In genomic region chr5:148970228-148970627, GRCh38 we compare ENCODE assay signal across 12 cellular contexts.
DNase-seq lines count a peak whose midpoint lies in the region; ATAC-seq and TF ChIP-seq lines count a peak whose summit lies in the region.
"Had no signal": no experiment of that assay in that cellular context is flagged by ENCODE, and none has a peak within 500 bp of the region (broad histone marks: within the 10 kb centered on the region; RNA-seq: fewer than 3 reads in every experiment).

No MANE protein-coding gene starts in this region.

- H3K27me3 ChIP-seq in right cardiac atrium (ENCODE audit: control insufficient read depth, insufficient read depth) (no peaks in the 10 kb centered on the region), stomach (no peaks in the 10 kb centered on the region)
- H3K27me3 ChIP-seq: dorsolateral prefrontal cortex had no signal

- TF ChIP-seq CTCF in LNCaP clone FGC (IDR thresholded peaks at IDR 0.05; ENCODE audit: control insufficient read depth, extremely low read depth, insufficient read depth) (no peak), astrocyte of the cerebellum (IDR thresholded peaks at IDR 0.05; ENCODE audit: low read depth, low read length, missing control alignments) (no peak), stomach (IDR thresholded peaks at IDR 0.05) (no peak)

- 59% methylated on average over 2 of the region's 2 CpGs for WGBS in right cardiac atrium
- WGBS in stomach, 5 donors = 24 to 43% (median 29%) methylated on average over 2 of the region's 2 CpGs

- H3K4me1 Mint-ChIP-seq in activated naive CD8-positive, alpha-beta T cell treated with anti-CD3 and anti-CD28 coated beads for 36 hours = no peaks in the 10 kb centered on the region

- H3K4me3 ChIP-seq in LNCaP clone FGC (ENCODE audit: low read depth, low read length) (no peak overlapping the region), astrocyte of the cerebellum (ENCODE audit: low read depth, low read length) (no peak overlapping the region), right cardiac atrium (ENCODE audit: low read length) (no peak overlapping the region), stomach (no peak overlapping the region)
- H3K4me3 ChIP-seq: dorsolateral prefrontal cortex had no signal

- in situ Hi-C loops in astrocyte of the cerebellum (cut with HindIII; ENCODE audit: low sequenced_read_pairs) = no loop called here

- H3K9me3 ChIP-seq in right cardiac atrium (ENCODE audit: control insufficient read depth, low read length) (no peaks in the 10 kb centered on the region), stomach (no peaks in the 10 kb centered on the region)

- H3K27ac ChIP-seq in right cardiac atrium (ENCODE audit: low read length) (peak overlapping the region; percentile 81), stomach (peak overlapping the region; percentile 24 to 71 (median 48))

- H3K27me3 Mint-ChIP-seq in activated naive CD8-positive, alpha-beta T cell treated with anti-CD3 and anti-CD28 coated beads for 36 hours = peaks cover 13% of the 10 kb centered on the region

- H3K9me3 Mint-ChIP-seq in activated naive CD8-positive, alpha-beta T cell treated with anti-CD3 and anti-CD28 coated beads for 36 hours = no peaks in the 10 kb centered on the region

- no peak for TF ChIP-seq POLR2A in stomach (IDR thresholded peaks at IDR 0.05)

- no peak for TF ChIP-seq EP300 in stomach (IDR thresholded peaks at IDR 0.05)

- no peaks in the 10 kb centered on the region for H3K36me3 Mint-ChIP-seq in activated naive CD8-positive, alpha-beta T cell treated with anti-CD3 and anti-CD28 coated beads for 36 hours

- ATAC-seq in right cardiac atrium (peak in 1 of 2 donors; percentile 30), HG03457 (IDR thresholded peaks at IDR 0.05; ENCODE audit: unreplicated experiment) (no peak)

- no peak overlapping the region for H3K27ac Mint-ChIP-seq in activated naive CD8-positive, alpha-beta T cell treated with anti-CD3 and anti-CD28 coated beads for 36 hours

- intact Hi-C loops in right cardiac atrium (cut with DNase I) = no loop called here
- intact Hi-C loops in stomach (cut with DNase I; ENCODE audit: low total_unique reads) = no loop called here

- DNase-seq in LNCaP clone FGC (ENCODE audit: low read depth) (peak; percentile 90), astrocyte of the cerebellum (ENCODE audit: low read depth) (peak; percentile 64), right cardiac atrium (peak in 1 of 3 donors; percentile 59), stomach (peak; percentile 67), dermis blood vessel endothelial cell (no peak)
- DNase-seq in activated CD8-positive, alpha-beta memory T cell treated with anti-CD3 and anti-CD28 coated beads for 24 hours = no peak
- DNase-seq in activated naive CD8-positive, alpha-beta T cell treated with anti-CD3 and anti-CD28 coated beads for 36 hours = no peak
- DNase-seq: activated T-cell treated with anti-CD3 and anti-CD28 coated beads, Interleukin-2, amount 50 U/mL, for 48 hours; DMS79 treated with DMSO at 0.1 percent for 48 hours; NCI-H2171 treated with DMSO at 0.1 percent for 48 hours had no signal

- H3K4me1 ChIP-seq in right cardiac atrium (ENCODE audit: control insufficient read depth, insufficient read depth, low read length) = peaks cover 15% of the 10 kb centered on the region
- H3K4me1 ChIP-seq in stomach = peaks cover 9 to 52% (median 34%) of the 10 kb centered on the region in 4 donors

- no peaks in the 10 kb centered on the region for H3K36me3 ChIP-seq in stomach

- no peak overlapping the region for H3K4me3 Mint-ChIP-seq in activated naive CD8-positive, alpha-beta T cell treated with anti-CD3 and anti-CD28 coated beads for 36 hours

Comparison
In these comparisons a context has a peak if more than half of its experiments do, and no peak if none do; other contexts are left out.
1. DNase-seq: peak in LNCaP clone FGC (single experiment), astrocyte of the cerebellum (single experiment) and stomach (single experiment); none in activated CD8-positive, alpha-beta memory T cell treated with anti-CD3 and anti-CD28 coated beads for 24 hours (single experiment), activated naive CD8-positive, alpha-beta T cell treated with anti-CD3 and anti-CD28 coated beads for 36 hours (single experiment) and dermis blood vessel endothelial cell (single experiment).